Comparison of ENCODE assay signal across 17 cellular contexts in genomic region chr3:71977525-71977924, GRCh38.
"Had no signal": no experiment of that assay in that cellular context is flagged by ENCODE, and none has a peak within 500 bp of the region (broad histone marks: within the 10 kb centered on the region; RNA-seq: fewer than 3 reads in every experiment).

No MANE protein-coding gene starts in this region.

- DNase-seq: activated gamma-delta T cell; adrenal gland; dermis blood vessel endothelial cell; effector memory CD4-positive, alpha-beta T cell; esophagus squamous epithelium; heart right ventricle; midbrain; psoas muscle; right cardiac atrium; stimulated activated naive CD4-positive, alpha-beta T cell treated with Interleukin-2 at 50 U/mL for 16 hours; substantia nigra; T-helper 17 cell; tibial artery; uterus; WERI-Rb-1 had no signal

- H3K9ac ChIP-seq: neural progenitor cell had no signal

- H3K4me1 ChIP-seq: adrenal gland, neural progenitor cell, psoas muscle, tibial artery, uterus had no signal

- H3K4me2 ChIP-seq: neural progenitor cell had no signal

- H2AFZ ChIP-seq: neural progenitor cell had no signal

- H3K4me3 ChIP-seq: adrenal gland, heart right ventricle, lung, neural progenitor cell, psoas muscle, tibial artery, uterus had no signal

- ATAC-seq: heart right ventricle, psoas muscle, right cardiac atrium, T-helper 17 cell had no signal

- H3K9me3 ChIP-seq: adrenal gland, esophagus squamous epithelium, psoas muscle, uterus had no signal

- H3K27me3 ChIP-seq: neural progenitor cell, uterus had no signal

- H3K36me3 ChIP-seq: adrenal gland, esophagus squamous epithelium, heart right ventricle, neural progenitor cell, tibial artery, uterus, WERI-Rb-1 had no signal

- H3K27ac ChIP-seq: adrenal gland, esophagus squamous epithelium, heart right ventricle, neural progenitor cell, psoas muscle, tibial artery, uterus, WERI-Rb-1 had no signal
